In the genomic region with DNA sequence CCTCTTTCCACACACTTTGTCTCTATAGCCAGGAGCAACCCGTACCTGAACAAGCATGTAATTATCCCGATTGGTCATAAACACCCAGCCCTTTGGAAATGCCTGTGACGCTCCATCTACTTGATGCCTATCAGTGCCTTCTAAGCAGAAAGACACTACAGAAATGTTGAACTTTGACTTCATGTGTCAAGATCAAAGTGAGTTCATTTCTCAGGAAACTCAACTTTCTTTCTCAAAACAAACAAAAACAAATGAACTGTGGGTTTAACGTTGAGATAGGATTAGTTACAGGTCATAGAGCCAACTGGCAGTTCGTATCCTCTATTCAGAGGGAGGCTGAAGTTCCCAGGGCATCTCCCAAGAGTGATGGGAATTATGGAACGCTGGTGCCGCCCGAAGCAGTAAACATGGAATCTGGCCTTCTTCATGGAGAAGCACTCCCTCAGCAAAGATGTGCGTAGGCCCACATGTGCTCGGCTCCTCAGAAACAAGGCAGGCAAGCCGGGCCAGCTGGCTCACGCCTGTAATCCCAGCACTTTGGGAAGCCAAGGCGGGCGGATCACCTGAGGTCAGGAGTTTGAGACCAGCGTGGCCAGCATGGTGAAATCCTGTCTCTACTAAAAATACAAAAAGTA, we compare ENCODE assay signal across 1 cellular context.
TF ChIP-seq lines count a peak whose summit lies in the region.

No MANE protein-coding gene starts in this region.

TF ChIP-seq in HEK293, 187 proteins besides CTCF, POLR2A, EP300 and RAD21:
- TF ChIP-seq ZNF239 (tag by site-specific recombination; IDR thresholded peaks at IDR 0.05): no peak
- peak; percentile 79 for TF ChIP-seq SP7 (tag by site-specific recombination; IDR thresholded peaks at IDR 0.05)
- peak; percentile 89 for TF ChIP-seq TCF7L2 (IDR thresholded peaks at IDR 0.05; ENCODE audit: borderline replicate concordance, low read depth, low read length)
- TF ChIP-seq KLF10 (tag by site-specific recombination; IDR thresholded peaks at IDR 0.05): no peak
- no peak for TF ChIP-seq ZBTB17 (tag by site-specific recombination; IDR thresholded peaks at IDR 0.05)
- no peak for TF ChIP-seq ZNF211 (tag by site-specific recombination; IDR thresholded peaks at IDR 0.05; ENCODE audit: low read depth)
- no peak for TF ChIP-seq ZNF280D (tag by site-specific recombination; IDR thresholded peaks at IDR 0.05)
- no peak for TF ChIP-seq PRDM10 (tag by site-specific recombination; IDR thresholded peaks at IDR 0.05)
- no peak for TF ChIP-seq ZNF830 (tag by site-specific recombination; IDR thresholded peaks at IDR 0.05; ENCODE audit: low read depth)
- no peak for TF ChIP-seq ZBTB11 (tag by site-specific recombination; conservative IDR thresholded peaks at IDR 0.05; ENCODE audit: low read depth)
- TF ChIP-seq ZNF596 (tag by site-specific recombination; IDR thresholded peaks at IDR 0.05): no peak
- TF ChIP-seq ZNF138 (tag by site-specific recombination; IDR thresholded peaks at IDR 0.05; ENCODE audit: borderline replicate concordance): no peak
- TF ChIP-seq ZNF366 (tag by site-specific recombination; conservative IDR thresholded peaks at IDR 0.05): no peak
